26 cellular contexts compared by ENCODE assay signal in genomic region chr12:64571346-64571745, GRCh38. TPM values are rescaled to one million over a fixed set of nuclear protein-coding genes. Genes with fewer than 3 reads are reported as not detected.
DNase-seq lines count a peak whose midpoint lies in the region; ATAC-seq, FAIRE-seq and TF ChIP-seq lines count a peak whose summit lies in the region.
"Had no signal": no experiment of that assay in that cellular context is flagged by ENCODE, and none has a peak within 500 bp of the region (broad histone marks: within the 10 kb centered on the region; RNA-seq: fewer than 3 reads in every experiment).

No MANE protein-coding gene starts in this region.

- peak in 4 of 6 experiments; percentile 6 to 53 (median 46) for DNase-seq in stimulated activated naive CD4-positive, alpha-beta T cell (lab: John Stamatoyannopoulos, UW)
- no peak for DNase-seq in stimulated activated naive CD4-positive, alpha-beta T cell treated with Interleukin-2 at 50 U/mL for 16 hours (lab: John Stamatoyannopoulos, UW)
- DNase-seq in NCI-H2171 treated with DMSO at 0.1 percent for 48 hours (lab: John Stamatoyannopoulos, UW) (peak; percentile 90), small intestine (no peak), H4 (ENCODE audit: low spot score) (no peak), nucleus accumbens (lab: John Stamatoyannopoulos, UW) (no peak)
- DNase-seq: activated naive CD8-positive, alpha-beta T cell treated with anti-CD3 and anti-CD28 coated beads for 36 hours; C1 segment of cervical spinal cord; DMS153; dorsolateral prefrontal cortex; NCI-H187; NCI-H226; NCI-H82; posterior cingulate gyrus; right lobe of liver; Right ventricle myocardium superior; stimulated activated CD4-positive, alpha-beta T cell treated with anti-CD3 and anti-CD28 coated beads, Interleukin-4, amount 100 ng/mL, for 4 hours; stimulated activated naive CD8-positive, alpha-beta T cell treated with anti-CD3 and anti-CD28 coated beads, Interleukin-15, Interleukin-2, amounts not matched to agents 100 U/mL and 50 U/mL, for 24 hours had no signal

- no peaks in the 10 kb centered on the region for H3K36me3 ChIP-seq in small intestine (ENCODE audit: control insufficient read depth in 2 of 2, insufficient read depth in 2 of 2, low read length in 2 of 2)
- H3K36me3 ChIP-seq: ascending aorta, right lobe of liver, tibial nerve had no signal

- FAIRE-seq in small intestine (lab: Jason Lieb, UNC) = no peak
- FAIRE-seq: endothelial cell of umbilical vein, G401.6, islet of Langerhans had no signal

- H3K4me1 ChIP-seq in small intestine (ENCODE audit: control insufficient read depth in 2 of 2, insufficient read depth in 1 of 2, low read depth in 1 of 2, low read length in 1 of 2) = peaks cover 4 to 7% of the 10 kb centered on the region in 2 donors
- H3K4me1 ChIP-seq: ascending aorta, right lobe of liver had no signal

- H3K9me3 Mint-ChIP-seq in brain = peaks cover 13 to 33% (median 29%) of the 10 kb centered on the region in 5 experiments

- peaks cover 3% of the 10 kb centered on the region for H3K27me3 Mint-ChIP-seq in brain
- H3K27me3 Mint-ChIP-seq: activated naive CD8-positive, alpha-beta T cell treated with anti-CD3 and anti-CD28 coated beads for 36 hours had no signal

- no peaks in the 10 kb centered on the region for H3K36me3 Mint-ChIP-seq in brain
- H3K36me3 Mint-ChIP-seq: activated naive CD8-positive, alpha-beta T cell treated with anti-CD3 and anti-CD28 coated beads for 36 hours had no signal

- H3K27me3 ChIP-seq in small intestine (ENCODE audit: control insufficient read depth in 2 of 2, insufficient read depth in 2 of 2, low read length in 2 of 2) = no peaks in the 10 kb centered on the region
- H3K27me3 ChIP-seq: ascending aorta, dorsolateral prefrontal cortex, right lobe of liver, tibial nerve had no signal

- H3K9me3 ChIP-seq in small intestine (ENCODE audit: control insufficient read depth, low read depth) = no peaks in the 10 kb centered on the region
- H3K9me3 ChIP-seq: right lobe of liver had no signal

- ATAC-seq in GM21515 (IDR thresholded peaks at IDR 0.05; ENCODE audit: unreplicated experiment) = no peak
- ATAC-seq: right lobe of liver; stimulated activated naive CD8-positive, alpha-beta T cell treated with anti-CD3 and anti-CD28 coated beads, Interleukin-15, Interleukin-2, amounts not matched to agents 100 U/mL and 50 U/mL, for 24 hours had no signal

- peak overlapping the region in 1 of 5 experiments; percentile 11 for H3K4me3 Mint-ChIP-seq in brain
- H3K4me3 Mint-ChIP-seq: activated naive CD8-positive, alpha-beta T cell treated with anti-CD3 and anti-CD28 coated beads for 36 hours; neural crest cell had no signal

- H3K4me1 Mint-ChIP-seq in brain = peaks cover 44% of the 10 kb centered on the region
- H3K4me1 Mint-ChIP-seq: neural crest cell had no signal

- no peak overlapping the region for H3K27ac ChIP-seq in small intestine (ENCODE audit: low read depth in 1 of 2, low read length in 1 of 2)
- H3K27ac ChIP-seq: ascending aorta, right lobe of liver had no signal

- WGBS in small intestine, 3 donors = 28 to 50% (median 42%) methylated on average over 4 of the region's 4 CpGs

- H3K4me3 ChIP-seq in small intestine (ENCODE audit: low read depth in 1 of 2, low read length in 2 of 2) = no peak overlapping the region
- H3K4me3 ChIP-seq: ascending aorta, dorsolateral prefrontal cortex, right lobe of liver, tibial nerve had no signal

- no peak for TF ChIP-seq CTCF in brain (conservative IDR thresholded peaks at IDR 0.05)

- H3K27ac Mint-ChIP-seq in brain = peak overlapping the region in 4 of 5 experiments; percentile 21 to 83 (median 56)
- H3K27ac Mint-ChIP-seq: activated naive CD8-positive, alpha-beta T cell treated with anti-CD3 and anti-CD28 coated beads for 36 hours had no signal

RNA-seq across cellular contexts. Expression of gene RASSF3, which starts 38.9 kb away (rescaled TPM):
- polyA plus RNA-seq in brain (ENCODE audit: insufficient read depth, low read depth, low replicate concordance) (10.1 TPM), small intestine (10 to 100 TPM; 21.6 to 23.3 (median 22.2) TPM)
- 7.8 and 9.1 TPM in 2 replicates for total RNA-seq in H4 (2014; rRNA removed; shearing (Covaris generic))

Comparison
In these comparisons a context has a peak if more than half of its experiments do, and no peak if none do; other contexts are left out.
1. DNase-seq: peak in stimulated activated naive CD4-positive, alpha-beta T cell (4 of 6) and NCI-H2171 treated with DMSO at 0.1 percent for 48 hours (single experiment); none in stimulated activated naive CD4-positive, alpha-beta T cell treated with Interleukin-2 at 50 U/mL for 16 hours (single experiment), small intestine (single experiment), H4 (single experiment) and nucleus accumbens (0 of 56).